In the genomic region with DNA sequence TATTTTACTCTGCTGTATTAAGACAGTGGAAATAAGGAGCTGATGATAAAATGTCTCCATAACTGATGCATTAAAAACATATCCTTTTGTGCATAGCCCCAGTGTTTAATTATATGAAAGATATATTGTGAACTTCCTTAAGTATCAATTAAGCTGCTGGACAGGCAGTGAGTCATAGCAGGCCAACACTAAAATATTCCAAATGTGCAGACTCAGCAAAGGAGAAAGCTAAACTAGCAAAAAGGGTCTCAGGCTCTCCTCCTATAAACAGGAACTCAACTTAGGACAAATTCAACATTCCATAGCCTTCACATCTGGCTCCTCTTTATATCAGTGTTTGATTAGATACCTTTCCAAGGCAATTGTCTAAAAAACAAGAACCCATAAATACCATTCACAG, we compare ENCODE assay signal across 28 cellular contexts. TPM values are rescaled to one million over a fixed set of nuclear protein-coding genes. Genes with fewer than 3 reads are reported as not detected.
A peak's percentile ranks its signal among the peaks of the same experiment; 100 is the strongest.
DNase-seq lines count a peak whose midpoint lies in the region; ATAC-seq, FAIRE-seq and TF ChIP-seq lines count a peak whose summit lies in the region.
"Had no signal": no experiment of that assay in that cellular context is flagged by ENCODE, and none has a peak within 500 bp of the region (broad histone marks: within the 10 kb centered on the region; RNA-seq: fewer than 3 reads in every experiment).

No MANE protein-coding gene starts in this region.

- no peak for TF ChIP-seq EP300 in A549 (IDR thresholded peaks at IDR 0.05)

- POLR2A ChIA-PET in A549 (lab: Yijun Ruan, JAX) (no interaction called here), RWPE1 (lab: Yijun Ruan, JAX; ENCODE audit: low non-redundant PET) (no interaction called here)

- H3K27me3 Mint-ChIP-seq in CD14-positive monocyte (ENCODE audit: low read depth in 3 of 3), result peaks cover 17 to 62% (median 57%) of the 10 kb centered on the region in 3 donors

- no peaks in the 10 kb centered on the region for H3K36me3 Mint-ChIP-seq in CD14-positive monocyte

- no peak overlapping the region for H3K14ac ChIP-seq in mesenchymal stem cell (ENCODE audit: low read length in 2 of 2)

- no peak for TF ChIP-seq RAD21 in A549 (conservative IDR thresholded peaks at IDR 0.05 in 1 of 2, IDR thresholded peaks at IDR 0.05 in 1 of 2)

- no peaks in the 10 kb centered on the region for H3K36me3 ChIP-seq in OCI-LY3 (replicated peaks; ENCODE audit: low read depth, low read length)
- no peaks in the 10 kb centered on the region for H3K36me3 ChIP-seq in mesenchymal stem cell (ENCODE audit: control insufficient read depth in 1 of 2, insufficient read depth in 2 of 2, low read depth in 1 of 2, low read length in 2 of 2)

- no peak overlapping the region for H2BK120ac ChIP-seq in mesenchymal stem cell (ENCODE audit: low read depth, low read length)

- H3K4me3 ChIP-seq in A549 (no peak overlapping the region), OCI-LY3 (ENCODE audit: low read length) (no peak overlapping the region), mesenchymal stem cell (ENCODE audit: insufficient read depth in 1 of 2, low read depth in 1 of 2, low read length in 2 of 2) (no peak overlapping the region)
- H3K4me3 ChIP-seq: GM12878 had no signal

- no peak overlapping the region for H2BK15ac ChIP-seq in mesenchymal stem cell (ENCODE audit: low read depth, poor library complexity, severe bottlenecking)

- intact Hi-C loops in CD14-positive monocyte (cut with micrococcal nuclease), result no loop called here

- no peak overlapping the region for H2AK5ac ChIP-seq in mesenchymal stem cell (ENCODE audit: low read length, severe bottlenecking)

- TF ChIP-seq CTCF in A549 (IDR thresholded peaks at IDR 0.05) (no peak), OCI-LY3 (IDR thresholded peaks at IDR 0.05; ENCODE audit: low read depth, low read length) (no peak), RWPE1 (conservative IDR thresholded peaks at IDR 0.05; ENCODE audit: low read depth) (no peak), CD14-positive monocyte (IDR thresholded peaks at IDR 0.05) (no peak)

- H3K79me1 ChIP-seq in mesenchymal stem cell (replicated peaks; ENCODE audit: low read length, poor library complexity, severe bottlenecking), result no peaks in the 10 kb centered on the region

- H4K20me1 ChIP-seq in OCI-LY3 (ENCODE audit: insufficient read depth, low read length), result peaks cover 4% of the 10 kb centered on the region; the same call in 1 of the 2 replicates

- ATAC-seq in A549 (no peak), GM18909 (IDR thresholded peaks at IDR 0.05; ENCODE audit: poor library complexity, unreplicated experiment) (peak; percentile 16)
- ATAC-seq: HCT116 had no signal

- H3K9ac ChIP-seq in OCI-LY3 (ENCODE audit: low read length), result no peak overlapping the region
- no peak overlapping the region for H3K9ac ChIP-seq in mesenchymal stem cell (ENCODE audit: low read length)

- no peak for TF ChIP-seq POLR2A in A549 (IDR thresholded peaks at IDR 0.05; ENCODE audit: low read length)

- no peak overlapping the region for H2BK5ac ChIP-seq in mesenchymal stem cell (ENCODE audit: low read depth, low read length, poor library complexity, severe bottlenecking)

- DNase-seq in A549 (ENCODE audit: low read depth in 1 of 2, low spot score in 1 of 2), result no peak
- peak; percentile 4 for DNase-seq in mesenchymal stem cell
- no peak for DNase-seq in GOT3 (lab: John Stamatoyannopoulos, UW)
- DNase-seq in RWPE1 (ENCODE audit: low spot score), result no peak
- DNase-seq in cerebellum (ENCODE audit: low spot score), result no peak
- no peak for DNase-seq in CD14-positive monocyte (ENCODE audit: low spot score)
- DNase-seq: AML-193, DMS79, KBM-7, NCI-H1092 treated with DMSO at 0.1 percent for 48 hours, NCI-H1436 treated with DMSO at 0.1 percent for 48 hours, NCI-H2029 treated with DMSO at 0.1 percent for 48 hours, NCI-H2171, NCI-H345, NCI-H524, NCI-H774, Right ventricle myocardium superior had no signal

- H4K8ac ChIP-seq in mesenchymal stem cell (ENCODE audit: low read length), result no peak overlapping the region

- FAIRE-seq in A549 (lab: Jason Lieb, UNC), result no peak
- FAIRE-seq: GM12878, H1, RCC 7860 had no signal

- CTCF ChIA-PET in A549 (lab: Yijun Ruan, JAX) (interaction anchor here (0.9 kb wide), 1 partner anchor 12 kb away, joined by 3 read pairs; no protein-coding TSS in a partner anchor), RWPE1 (lab: Yijun Ruan, JAX) (no interaction called here)

- no peak overlapping the region for H2BK12ac ChIP-seq in mesenchymal stem cell (ENCODE audit: low read length in 2 of 2)

- H3K27ac ChIP-seq in A549, result no peak overlapping the region
- H3K27ac ChIP-seq in OCI-LY3 (ENCODE audit: low read length), result no peak overlapping the region
- no peak overlapping the region for H3K27ac ChIP-seq in mesenchymal stem cell (ENCODE audit: low read length, poor library complexity, severe bottlenecking)
- no peak overlapping the region for H3K27ac ChIP-seq in RWPE1
- H3K27ac ChIP-seq: 22Rv1 had no signal

- H3K9me3 ChIP-seq in A549 (no peaks in the 10 kb centered on the region), OCI-LY3 (ENCODE audit: insufficient read depth, low read length) (no peaks in the 10 kb centered on the region), mesenchymal stem cell (ENCODE audit: control insufficient read depth, low read length) (no peaks in the 10 kb centered on the region)

- no peak overlapping the region for H3K4ac ChIP-seq in mesenchymal stem cell (ENCODE audit: low read depth in 1 of 2, low read length in 2 of 2)

- peaks cover 0 to 3% (median 0%) of the 10 kb centered on the region in 7 donors for H3K9me3 Mint-ChIP-seq in CD14-positive monocyte

- no peak overlapping the region for H3K4me2 ChIP-seq in A549
- peak overlapping the region; percentile 52 for H3K4me2 ChIP-seq in OCI-LY3 (ENCODE audit: low read length)
- H3K4me2 ChIP-seq in mesenchymal stem cell (ENCODE audit: low read length, poor library complexity, severe bottlenecking), result no peak overlapping the region

- peaks cover 57% of the 10 kb centered on the region for H3K27me3 ChIP-seq in OCI-LY3 (ENCODE audit: low read depth, low read length)
- peaks cover 0 to 37% of the 10 kb centered on the region in 2 experiments for H3K27me3 ChIP-seq in mesenchymal stem cell (ENCODE audit: control insufficient read depth in 1 of 2, insufficient read depth in 1 of 2, low read length in 2 of 2)

- H3K4me1 Mint-ChIP-seq in CD14-positive monocyte, result no peaks in the 10 kb centered on the region

- H3K18ac ChIP-seq in mesenchymal stem cell (ENCODE audit: low read depth in 1 of 2, low read length in 2 of 2), result no peak overlapping the region

- no peak overlapping the region for H3K27ac Mint-ChIP-seq in CD14-positive monocyte

- no peaks in the 10 kb centered on the region for H3K79me2 ChIP-seq in OCI-LY3 (ENCODE audit: low read length)

- H3K4me3 Mint-ChIP-seq in CD14-positive monocyte, result no peak overlapping the region

- H3K23ac ChIP-seq in mesenchymal stem cell (ENCODE audit: low read length in 2 of 2), result no peak overlapping the region

- H4K91ac ChIP-seq in mesenchymal stem cell (ENCODE audit: low read length), result no peak overlapping the region

- no peak overlapping the region for H2AFZ ChIP-seq in OCI-LY3 (ENCODE audit: low read depth, low read length)
- no peak overlapping the region for H2AFZ ChIP-seq in mesenchymal stem cell (ENCODE audit: low read depth, low read length)

- H3K4me1 ChIP-seq in A549 (no peaks in the 10 kb centered on the region), OCI-LY3 (ENCODE audit: low read length) (peaks cover 13% of the 10 kb centered on the region), mesenchymal stem cell (ENCODE audit: control insufficient read depth, insufficient read depth, low read depth, low read length) (no peaks in the 10 kb centered on the region)

TF ChIP-seq in A549, 52 proteins besides CTCF, POLR2A, EP300 and RAD21:
- TF ChIP-seq MAFK (IDR thresholded peaks at IDR 0.05; ENCODE audit: partially characterized antibody), result peak; percentile 81
- TF ChIP-seq HEYL (CRISPR knock-in tag; IDR thresholded peaks at IDR 0.05), result no peak

RNA-seq across cellular contexts. Expression of a gene that starts 15.6 kb away (rescaled TPM):
- polyA plus RNA-seq in A549 (2011; rRNA removed) (not detected in 2 replicates), A549 (2017; fragmentation: RNase III; extraction: RNeasy Plus Mini Kit Qiagen cat#74134 plus additional on column Dnase treatment) (not detected in 3 replicates), CD14-positive monocyte (not detected)
- not detected in 2 replicates for polyA plus RNA-seq in A549 (2012; cell fraction: cytosol; rRNA removed)
- polyA plus RNA-seq in A549 (2012; cell fraction: nucleus; rRNA removed), result not detected in 2 replicates
- not detected in 2 replicates for polyA minus RNA-seq in A549 (2011; rRNA and poly(A)+ RNA removed)
- 0.21 TPM for polyA plus RNA-seq in mesenchymal stem cell (2013, experiment 1 of 2)
- 0.25 TPM for polyA plus RNA-seq in mesenchymal stem cell (2013, experiment 2 of 2)
- total RNA-seq in cerebellum, result not detected
- total RNA-seq: GM12878; OCI-LY7; SK-MEL-5; T-helper 1 cell treated with Interleukin-12 subunit alpha and Interleukin-12 subunit beta and Interleukin-4 antibody, amounts not matched to agents 30 ng/mL and 1 ng/mL, for 36 hours had no signal
- polyA plus RNA-seq: AG04450, GM12878 had no signal

RNA-seq across cellular contexts. Expression of a gene that starts 36.3 kb away (rescaled TPM):
- polyA plus RNA-seq in A549 (2011; rRNA removed), result 61.4 and 71.1 TPM in 2 replicates
- polyA plus RNA-seq in A549 (2012; cell fraction: cytosol; rRNA removed), result 18.1 and 20.5 TPM in 2 replicates
- polyA plus RNA-seq in A549 (2012; cell fraction: nucleus; rRNA removed), result 9.3 and 14.0 TPM in 2 replicates
- polyA plus RNA-seq in A549 (2017; fragmentation: RNase III; extraction: RNeasy Plus Mini Kit Qiagen cat#74134 plus additional on column Dnase treatment), result 41.1 to 51.7 TPM (median 46.0 TPM) in 3 replicates
- polyA minus RNA-seq in A549 (2011; rRNA and poly(A)+ RNA removed), result 18.2 and 18.4 TPM in 2 replicates
- 34.3 TPM for polyA plus RNA-seq in mesenchymal stem cell (2013, experiment 1 of 2)
- 37.3 TPM for polyA plus RNA-seq in mesenchymal stem cell (2013, experiment 2 of 2)
- total RNA-seq in cerebellum, result 34.5 TPM
- not detected for polyA plus RNA-seq in CD14-positive monocyte
- total RNA-seq: OCI-LY7; T-helper 1 cell treated with Interleukin-12 subunit alpha and Interleukin-12 subunit beta and Interleukin-4 antibody, amounts not matched to agents 30 ng/mL and 1 ng/mL, for 36 hours had no signal

RNA-seq across cellular contexts. Expression of a gene that starts 43.7 kb away (rescaled TPM):
- polyA plus RNA-seq in A549 (2011; rRNA removed) (6.7 and 9.6 TPM in 2 replicates), A549 (2017; fragmentation: RNase III; extraction: RNeasy Plus Mini Kit Qiagen cat#74134 plus additional on column Dnase treatment) (1.7 to 3.9 TPM (median 2.3 TPM) in 3 replicates), CD14-positive monocyte (not detected)
- 2.6 and 2.9 TPM in 2 replicates for polyA plus RNA-seq in A549 (2012; cell fraction: cytosol; rRNA removed)
- 8.5 and 10.1 TPM in 2 replicates for polyA plus RNA-seq in A549 (2012; cell fraction: nucleus; rRNA removed)
- polyA minus RNA-seq in A549 (2011; rRNA and poly(A)+ RNA removed), result 10.0 and 17.2 TPM in 2 replicates
- polyA plus RNA-seq in mesenchymal stem cell (2013, experiment 1 of 2), result 205 TPM
- 224 TPM for polyA plus RNA-seq in mesenchymal stem cell (2013, experiment 2 of 2)
- total RNA-seq in cerebellum, result 1.4 TPM
- total RNA-seq: GM12878; H1; OCI-LY7; T-helper 1 cell treated with Interleukin-12 subunit alpha and Interleukin-12 subunit beta and Interleukin-4 antibody, amounts not matched to agents 30 ng/mL and 1 ng/mL, for 36 hours had no signal
- polyA plus RNA-seq: GM12878, H1 had no signal

Comparison
In these comparisons a context has a peak if more than half of its experiments do, and no peak if none do; other contexts are left out.
1. RNA of a gene that starts 36.3 kb away (polyA plus RNA-seq): 9.3 to 71.1 TPM in A549; not detected in CD14-positive monocyte; every median in the first group is over 10 times any median in the second.